8 cellular contexts compared by ENCODE assay signal in genomic region chr1:32650752-32651460, GRCh38. TPM values are rescaled to one million over a fixed set of nuclear protein-coding genes. Genes with fewer than 3 reads are reported as not detected.
A peak's percentile ranks its signal among the peaks of the same experiment; 100 is the strongest.
DNase-seq lines count a peak whose midpoint lies in the region; ATAC-seq and TF ChIP-seq lines count a peak whose summit lies in the region.

Gene RBBP4 (plus strand): TSS chr1:32651208. CDS start chr1:32651307, 99 bp downstream.

- TF ChIP-seq CTCF in GM13976 (IDR thresholded peaks at IDR 0.05; ENCODE audit: borderline replicate concordance, control extremely low read depth, extremely low read depth, insufficient read depth, missing control alignments) (no peak), progenitor cell of endocrine pancreas (IDR thresholded peaks at IDR 0.05; ENCODE audit: unreplicated experiment) (no peak)

- H3K9me3 Mint-ChIP-seq in progenitor cell of endocrine pancreas (ENCODE audit: low read depth) = no peaks in the 10 kb centered on the region

- peaks cover 34% of the 10 kb centered on the region for H3K4me1 Mint-ChIP-seq in progenitor cell of endocrine pancreas (ENCODE audit: low read depth)

- ATAC-seq in HG02870 (IDR thresholded peaks at IDR 0.05; ENCODE audit: unreplicated experiment) = peak; percentile 75
- peak; percentile 97 to 98 for ATAC-seq in left cardiac atrium

- DNase-seq in GM13976 (ENCODE audit: low spot score) (peak; percentile 98), NCI-H146 treated with DMSO at 0.1 percent for 48 hours (lab: John Stamatoyannopoulos, UW; ENCODE audit: unreplicated experiment) (peak; percentile 88), amniotic epithelial cell (ENCODE audit: low read depth) (peak; percentile 94), left cardiac atrium (peak; percentile 99), progenitor cell of endocrine pancreas (ENCODE audit: low spot score, unreplicated experiment) (peak; percentile 99), ureter (ENCODE audit: low spot score) (peak; percentile 98)

- in situ Hi-C loops in GM13976 (cut with MboI; ENCODE audit: low sequenced_read_pairs, unreplicated experiment) = no loop called here

- peak within 1 kb of the TSS; percentile 99 for H3K27ac Mint-ChIP-seq in progenitor cell of endocrine pancreas

- no peaks in the 10 kb centered on the region for H3K27me3 Mint-ChIP-seq in progenitor cell of endocrine pancreas

- peaks cover 17% of the 10 kb centered on the region for H3K36me3 Mint-ChIP-seq in progenitor cell of endocrine pancreas (ENCODE audit: insufficient read depth)

- H3K4me3 Mint-ChIP-seq in progenitor cell of endocrine pancreas (ENCODE audit: low read depth) = peak within 1 kb of the TSS; percentile 90

- intact Hi-C loops in T-helper 1 cell treated with Interleukin-12 subunit alpha and Interleukin-12 subunit beta and Interleukin-4 antibody, amounts not matched to agents 30 ng/mL and 1 ng/mL, for 36 hours (cut with micrococcal nuclease) = loop anchor here (1.0 to 10.0 kb wide), 18 partner anchors 24 to 1354 kb away; partner anchors contain the start of genes AK2, AZIN2, BSDC1 and CCDC28B
- intact Hi-C loops in left cardiac atrium (cut with DNase I) = no loop called here

RNA-seq across cellular contexts. Expression of gene RBBP4, which starts in this region (rescaled TPM):
- 292 and 294 TPM in 2 replicates for total RNA-seq in T-helper 1 cell treated with Interleukin-12 subunit alpha and Interleukin-12 subunit beta and Interleukin-4 antibody, amounts not matched to agents 30 ng/mL and 1 ng/mL, for 36 hours
- total RNA-seq in left cardiac atrium (100 to 1,000 TPM in 1 of 2 donors, 10 to 100 TPM in 1; 95.8 to 108 TPM), progenitor cell of endocrine pancreas (426 and 432 TPM in 2 replicates), ureter (213 TPM)

Comparison
In these comparisons a context has a peak if more than half of its experiments do, and no peak if none do; other contexts are left out.
1. Peak in every context shown above with its lines: DNase-seq and ATAC-seq.